In genomic region chr20:5161536-5162164, GRCh38 we compare ENCODE assay signal across 22 cellular contexts.
"Had no signal": no experiment of that assay in that cellular context is flagged by ENCODE, and none has a peak within 500 bp of the region (broad histone marks: within the 10 kb centered on the region; RNA-seq: fewer than 3 reads in every experiment).

No MANE protein-coding gene starts in this region.

- H3K27me3 ChIP-seq: colonic mucosa, esophagus muscularis mucosa, foreskin keratinocyte, pancreas, tibial nerve, vagina had no signal

- H3K36me3 ChIP-seq: colonic mucosa, esophagus muscularis mucosa, pancreas, thoracic aorta, tibial nerve, vagina had no signal

- FAIRE-seq: endothelial cell of umbilical vein, keratinocyte, pancreas had no signal

- H3K4me3 Mint-ChIP-seq: central memory CD8-positive, alpha-beta T cell; memory B cell; natural killer cell; stimulated activated naive B cell treated with anti-CD40 and anti-IgM and Interleukin-4, amounts not matched to agents 10 μg/mL and 1 μg/mL and 100 μg/mL, for 72 hours; stimulated activated naive CD8-positive, alpha-beta T cell treated with anti-CD3 and anti-CD28 coated beads, Interleukin-15, Interleukin-2, amounts not matched to agents 100 ng/mL and 50 ng/mL, for 24 hours had no signal

- H3K27ac ChIP-seq: colonic mucosa, esophagus muscularis mucosa, foreskin keratinocyte, pancreas, skin epidermis, thoracic aorta, tibial nerve, vagina had no signal

- H3K9me3 ChIP-seq: colonic mucosa, esophagus muscularis mucosa, pancreas, thoracic aorta, tibial nerve, vagina had no signal

- ATAC-seq: foreskin keratinocyte; left lobe of liver; natural killer cell; pancreas; stimulated activated naive B cell treated with anti-CD40 and anti-IgM and Interleukin-4, amounts not matched to agents 10 μg/mL and 1 μg/mL and 100 μg/mL, for 72 hours had no signal

- H3K4me1 ChIP-seq: colonic mucosa, pancreas had no signal

- H3K27ac Mint-ChIP-seq: memory B cell; stimulated activated naive B cell treated with anti-CD40 and anti-IgM and Interleukin-4, amounts not matched to agents 10 μg/mL and 1 μg/mL and 100 μg/mL, for 72 hours; stimulated activated naive CD8-positive, alpha-beta T cell treated with anti-CD3 and anti-CD28 coated beads, Interleukin-15, Interleukin-2, amounts not matched to agents 100 ng/mL and 50 ng/mL, for 24 hours had no signal

- H3K36me3 Mint-ChIP-seq: natural killer cell had no signal

- H3K4me3 ChIP-seq: colonic mucosa, esophagus muscularis mucosa, lung, pancreas, skin epidermis, thoracic aorta, tibial nerve, vagina had no signal

- DNase-seq: colonic mucosa; dermis blood vessel endothelial cell; effector memory CD4-positive, alpha-beta T cell; foreskin keratinocyte; glutamatergic neuron; natural killer cell; pancreas; stimulated activated CD4-positive, alpha-beta T cell treated with anti-CD3 and anti-CD28 coated beads, Interleukin-15, amount 100 ng/mL, for 24 hours; stimulated activated CD4-positive, alpha-beta T cell treated with anti-CD3 and anti-CD28 coated beads, Interleukin-2, amount 100 ng/mL, for 48 hours; stimulated activated naive B cell treated with anti-CD40 and anti-IgM and Interleukin-4, amounts not matched to agents 10 μg/mL and 1 μg/mL and 100 μg/mL, for 72 hours had no signal

- H3K9me3 Mint-ChIP-seq: central memory CD8-positive, alpha-beta T cell; natural killer cell; stimulated activated naive CD8-positive, alpha-beta T cell treated with anti-CD3 and anti-CD28 coated beads, Interleukin-15, Interleukin-2, amounts not matched to agents 100 ng/mL and 50 ng/mL, for 24 hours had no signal

- H3K27me3 Mint-ChIP-seq: central memory CD8-positive, alpha-beta T cell; memory B cell; stimulated activated naive B cell treated with anti-CD40 and anti-IgM and Interleukin-4, amounts not matched to agents 10 μg/mL and 1 μg/mL and 100 μg/mL, for 72 hours; stimulated activated naive CD8-positive, alpha-beta T cell treated with anti-CD3 and anti-CD28 coated beads, Interleukin-15, Interleukin-2, amounts not matched to agents 100 ng/mL and 50 ng/mL, for 24 hours had no signal
